Comparison of ENCODE assay signal across 8 cellular contexts in genomic region chr11:16935824-16936302, GRCh38.
DNase-seq lines count a peak whose midpoint lies in the region; ATAC-seq, FAIRE-seq and TF ChIP-seq lines count a peak whose summit lies in the region.
"Not testable (repeated sequence)": the region's sequence is repeated elsewhere in the genome, so short reads cannot be mapped to it uniquely, and the experiment has no call there.

No MANE protein-coding gene starts in this region.

- TF ChIP-seq CTCF in AG10803 (conservative IDR thresholded peaks at IDR 0.05; ENCODE audit: low read length) = peak; percentile 81
- TF ChIP-seq CTCF in WERI-Rb-1 (IDR thresholded peaks at IDR 0.05; ENCODE audit: low read depth, low read length) = peak; percentile 69

- DNase-seq in AG10803 (ENCODE audit: low read depth) (peak; percentile 73), HTR-8/SVneo (ENCODE audit: insufficient read length, low spot score) (peak; percentile 38), NCI-H69 (lab: John Stamatoyannopoulos, UW) (peak; percentile 79), WERI-Rb-1 (peak; percentile 21), ecto neural progenitor cell (ENCODE audit: low spot score) (peak; percentile 47), inferior parietal cortex (ENCODE audit: extremely low spot score) (peak; percentile 39)
- not testable (repeated sequence) for DNase-seq in GM12891 (ENCODE audit: insufficient read length, low spot score); sciatic nerve (ENCODE audit: low spot score)

- H3K27me3 ChIP-seq in WERI-Rb-1 (ENCODE audit: insufficient read depth, low read depth, severe bottlenecking) = not testable (repeated sequence)

- TF ChIP-seq POLR2A in GM12891 (IDR thresholded peaks at IDR 0.05; ENCODE audit: low read depth, low read length) = not testable (repeated sequence)

- H3K9me3 ChIP-seq in WERI-Rb-1 (ENCODE audit: severe bottlenecking) = not testable (repeated sequence)

- ATAC-seq in sciatic nerve = peak; percentile 81

- FAIRE-seq in GM12891 (lab: Jason Lieb, UNC) (peak; percentile 80), HTR-8/SVneo (lab: Jason Lieb, UNC) (peak; percentile 46)

- not testable (repeated sequence) for H3K27ac ChIP-seq in WERI-Rb-1

- H3K4me3 ChIP-seq in AG10803 (ENCODE audit: low read length); WERI-Rb-1 (ENCODE audit: low read depth, low read length): not testable (repeated sequence)

- intact Hi-C loops in sciatic nerve (cut with DNase I) = not testable (repeated sequence)

- H3K36me3 ChIP-seq in WERI-Rb-1 = not testable (repeated sequence)
